Comparison of ENCODE assay signal across 8 cellular contexts in genomic region chr2:127293758-127294562, GRCh38. TPM values are rescaled to one million over a fixed set of nuclear protein-coding genes. Genes with fewer than 3 reads are reported as not detected.
A peak's percentile ranks its signal among the peaks of the same experiment; 100 is the strongest.
DNase-seq lines count a peak whose midpoint lies in the region; ATAC-seq and TF ChIP-seq lines count a peak whose summit lies in the region.

Gene ERCC3 (minus strand): TSS chr2:127294144. CDS start chr2:127294081, 63 bp downstream.

- no peaks in the 10 kb centered on the region for H3K9me2 ChIP-seq in DOHH2 (replicated peaks; ENCODE audit: control insufficient read depth, low read length)

- H3K27me3 Mint-ChIP-seq in activated T-helper 2 cell treated with anti-CD3 and anti-CD28 coated beads, Interferon-gamma antibody, Interleukin-2, Interleukin-4, amounts not matched to agents 10 μg/mL and 5 μg/mL and 100 μg/mL, durations not matched to agents 14 hours and 24 hours and 36 hours (ENCODE audit: low read depth) = no peaks in the 10 kb centered on the region
- no peaks in the 10 kb centered on the region for H3K27me3 Mint-ChIP-seq in natural killer cell treated with Interleukin-12 subunit alpha and Interleukin-12 subunit beta and Interleukin-15 and Interleukin-18, amount 100 ng/mL, for 72 hours

- peaks cover 19% of the 10 kb centered on the region for H3K4me1 ChIP-seq in DOHH2 (ENCODE audit: control insufficient read depth, low read length)
- no peaks in the 10 kb centered on the region for H3K4me1 ChIP-seq in RWPE2 (ENCODE audit: insufficient read depth, poor library complexity, severe bottlenecking)

- DNase-seq in KG1 (lab: John Stamatoyannopoulos, UW) = peak; percentile 69
- peak; percentile 83 for DNase-seq in RWPE2 (ENCODE audit: low spot score)
- peak; percentile 74 for DNase-seq in activated T-helper 2 cell treated with anti-CD3 and anti-CD28 coated beads, Interferon-gamma antibody, Interleukin-2, Interleukin-4, amounts not matched to agents 10 μg/mL and 5 μg/mL and 100 μg/mL, durations not matched to agents 14 hours and 24 hours and 36 hours (ENCODE audit: low spot score)
- peak; percentile 75 for DNase-seq in fibroblast of pulmonary artery (ENCODE audit: low read depth)
- peak; percentile 90 for DNase-seq in natural killer cell treated with Interleukin-12 subunit alpha and Interleukin-12 subunit beta and Interleukin-15 and Interleukin-18, amount 100 ng/mL, for 72 hours (ENCODE audit: low spot score)
- DNase-seq in stimulated activated naive CD4-positive, alpha-beta T cell treated with Interleukin-2 at 50 U/mL for 16 hours (lab: John Stamatoyannopoulos, UW) = peak; percentile 83

- H3K4me3 ChIP-seq in DOHH2 (ENCODE audit: low read length) = peak within 1 kb of the TSS; percentile 94
- peak within 1 kb of the TSS; percentile 88 for H3K4me3 ChIP-seq in RWPE2 (ENCODE audit: severe bottlenecking)
- peak within 1 kb of the TSS; percentile 93 for H3K4me3 ChIP-seq in fibroblast of pulmonary artery (replicated peaks; ENCODE audit: low read depth, low read length)

- H3K79me2 ChIP-seq in DOHH2 (ENCODE audit: control insufficient read depth, low read length) = peaks cover 43% of the 10 kb centered on the region

- peak within 1 kb of the TSS; percentile 100 for H3K4me3 Mint-ChIP-seq in activated T-helper 2 cell treated with anti-CD3 and anti-CD28 coated beads, Interferon-gamma antibody, Interleukin-2, Interleukin-4, amounts not matched to agents 10 μg/mL and 5 μg/mL and 100 μg/mL, durations not matched to agents 14 hours and 24 hours and 36 hours (ENCODE audit: low read depth)
- H3K4me3 Mint-ChIP-seq in natural killer cell treated with Interleukin-12 subunit alpha and Interleukin-12 subunit beta and Interleukin-15 and Interleukin-18, amount 100 ng/mL, for 72 hours = peak within 1 kb of the TSS; percentile 100

- H3K27me3 ChIP-seq in DOHH2 (ENCODE audit: control insufficient read depth, low read length) = no peaks in the 10 kb centered on the region
- H3K27me3 ChIP-seq in RWPE2 (ENCODE audit: insufficient read depth, poor library complexity, severe bottlenecking) = no peaks in the 10 kb centered on the region

- H3K27ac ChIP-seq in DOHH2 (ENCODE audit: low read depth, low read length) = peak within 1 kb of the TSS; percentile 48
- peak within 1 kb of the TSS; percentile 56 for H3K27ac ChIP-seq in RWPE2 (ENCODE audit: poor library complexity, severe bottlenecking)

- TF ChIP-seq CTCF in DOHH2 (IDR thresholded peaks at IDR 0.05; ENCODE audit: low read depth, low read length, poor library complexity, severe bottlenecking) (no peak), RWPE2 (IDR thresholded peaks at IDR 0.05; ENCODE audit: poor library complexity, severe bottlenecking) (no peak), fibroblast of pulmonary artery (IDR thresholded peaks at IDR 0.05; ENCODE audit: low read length, missing control alignments) (no peak)

- ATAC-seq in GM21737 (IDR thresholded peaks at IDR 0.05; ENCODE audit: unreplicated experiment) (peak; percentile 98), RWPE2 (ENCODE audit: low read depth) (peak; percentile 95)
- peak; percentile 99 for ATAC-seq in natural killer cell treated with Interleukin-12 subunit alpha and Interleukin-12 subunit beta and Interleukin-15 and Interleukin-18, amount 100 ng/mL, for 72 hours

- no peaks in the 10 kb centered on the region for H3K9me3 ChIP-seq in DOHH2 (ENCODE audit: control insufficient read depth, insufficient read depth, low read length)
- no peaks in the 10 kb centered on the region for H3K9me3 ChIP-seq in RWPE2 (ENCODE audit: severe bottlenecking)

- H3K36me3 ChIP-seq in DOHH2 (ENCODE audit: control insufficient read depth, low read length) (peaks cover 47% of the 10 kb centered on the region), RWPE2 (ENCODE audit: low read depth) (peaks cover 41% of the 10 kb centered on the region)

- H3F3A ChIP-seq in DOHH2 (ENCODE audit: control insufficient read depth, insufficient read depth) = peaks cover 4% of the 10 kb centered on the region

- H3K4me2 ChIP-seq in DOHH2 (ENCODE audit: low read length) = peak within 1 kb of the TSS; percentile 70

- peak within 1 kb of the TSS; percentile 99 for H3K27ac Mint-ChIP-seq in activated T-helper 2 cell treated with anti-CD3 and anti-CD28 coated beads, Interferon-gamma antibody, Interleukin-2, Interleukin-4, amounts not matched to agents 10 μg/mL and 5 μg/mL and 100 μg/mL, durations not matched to agents 14 hours and 24 hours and 36 hours
- H3K27ac Mint-ChIP-seq in natural killer cell treated with Interleukin-12 subunit alpha and Interleukin-12 subunit beta and Interleukin-15 and Interleukin-18, amount 100 ng/mL, for 72 hours = peak within 1 kb of the TSS; percentile 90 to 93

- no peaks in the 10 kb centered on the region for H3K9me3 Mint-ChIP-seq in activated T-helper 2 cell treated with anti-CD3 and anti-CD28 coated beads, Interferon-gamma antibody, Interleukin-2, Interleukin-4, amounts not matched to agents 10 μg/mL and 5 μg/mL and 100 μg/mL, durations not matched to agents 14 hours and 24 hours and 36 hours
- no peaks in the 10 kb centered on the region for H3K9me3 Mint-ChIP-seq in natural killer cell treated with Interleukin-12 subunit alpha and Interleukin-12 subunit beta and Interleukin-15 and Interleukin-18, amount 100 ng/mL, for 72 hours

- peaks cover 45% of the 10 kb centered on the region for H3K36me3 Mint-ChIP-seq in activated T-helper 2 cell treated with anti-CD3 and anti-CD28 coated beads, Interferon-gamma antibody, Interleukin-2, Interleukin-4, amounts not matched to agents 10 μg/mL and 5 μg/mL and 100 μg/mL, durations not matched to agents 14 hours and 24 hours and 36 hours (ENCODE audit: low read depth)
- H3K36me3 Mint-ChIP-seq in natural killer cell treated with Interleukin-12 subunit alpha and Interleukin-12 subunit beta and Interleukin-15 and Interleukin-18, amount 100 ng/mL, for 72 hours = peaks cover 8% of the 10 kb centered on the region

- no peaks in the 10 kb centered on the region for H4K20me1 ChIP-seq in DOHH2 (ENCODE audit: control insufficient read depth, insufficient read depth, low read depth, low read length)

- H3K4me1 Mint-ChIP-seq in activated T-helper 2 cell treated with anti-CD3 and anti-CD28 coated beads, Interferon-gamma antibody, Interleukin-2, Interleukin-4, amounts not matched to agents 10 μg/mL and 5 μg/mL and 100 μg/mL, durations not matched to agents 14 hours and 24 hours and 36 hours (ENCODE audit: low read depth) = peaks cover 18% of the 10 kb centered on the region
- peaks cover 29 to 31% of the 10 kb centered on the region in 2 donors for H3K4me1 Mint-ChIP-seq in natural killer cell treated with Interleukin-12 subunit alpha and Interleukin-12 subunit beta and Interleukin-15 and Interleukin-18, amount 100 ng/mL, for 72 hours (ENCODE audit: low read depth in 2 of 2)

- intact Hi-C loops in activated T-helper 2 cell treated with anti-CD3 and anti-CD28 coated beads, Interferon-gamma antibody, Interleukin-2, Interleukin-4, amounts not matched to agents 10 μg/mL and 5 μg/mL and 100 μg/mL, durations not matched to agents 14 hours and 24 hours and 36 hours (cut with micrococcal nuclease) = loop anchor here (10.0 kb wide), 1 partner anchor 209 kb away; no protein-coding TSS in a partner anchor

RNA-seq across cellular contexts. Expression of gene ERCC3, which starts in this region (rescaled TPM):
- 58.0 and 60.6 TPM in 2 replicates for total RNA-seq in activated T-helper 2 cell treated with anti-CD3 and anti-CD28 coated beads, Interferon-gamma antibody, Interleukin-2, Interleukin-4, amounts not matched to agents 10 μg/mL and 5 μg/mL and 100 μg/mL, durations not matched to agents 14 hours and 24 hours and 36 hours
- 100 to 1,000 TPM in 1 of 2 donors, 10 to 100 TPM in 1; 73.5 to 102 TPM for total RNA-seq in natural killer cell treated with Interleukin-12 subunit alpha and Interleukin-12 subunit beta and Interleukin-15 and Interleukin-18, amount 100 ng/mL, for 72 hours

Comparison
In these comparisons a context has a peak if more than half of its experiments do, and no peak if none do; other contexts are left out.
1. Peak in every context shown above with its lines: DNase-seq, ATAC-seq, H3K4me3 ChIP-seq and H3K27ac ChIP-seq.